In genomic region chr15:92616621-92617179, GRCh38 we compare ENCODE assay signal across 14 cellular contexts. TPM values are rescaled to one million over a fixed set of nuclear protein-coding genes. Genes with fewer than 3 reads are reported as not detected.
A peak's percentile ranks its signal among the peaks of the same experiment; 100 is the strongest.
DNase-seq lines count a peak whose midpoint lies in the region; ATAC-seq and TF ChIP-seq lines count a peak whose summit lies in the region.
"Had no signal": no experiment of that assay in that cellular context is flagged by ENCODE, and none has a peak within 500 bp of the region (broad histone marks: within the 10 kb centered on the region; RNA-seq: fewer than 3 reads in every experiment).

No MANE protein-coding gene starts in this region.

- H3K4me3 Mint-ChIP-seq in activated T-cell treated with anti-CD3 and anti-CD28 coated beads, Interleukin-2, amount 50 U/mL, for 24 hours: no peak overlapping the region
- H3K4me3 Mint-ChIP-seq in activated CD8-positive, alpha-beta T cell treated with anti-CD3 and anti-CD28 coated beads for 36 hours: no peak overlapping the region
- H3K4me3 Mint-ChIP-seq: naive thymus-derived CD4-positive, alpha-beta T cell had no signal

- intact Hi-C loops in left ventricle myocardium superior (cut with micrococcal nuclease) (no loop called here), Right ventricle myocardium inferior (cut with DNase I) (loop anchor here (5.0 kb wide), 1 partner anchor 66 kb away; no protein-coding TSS in a partner anchor)
- intact Hi-C loops in activated CD8-positive, alpha-beta T cell treated with anti-CD3 and anti-CD28 coated beads for 36 hours (cut with micrococcal nuclease): no loop called here

- POLR2A ChIA-PET in activated CD8-positive, alpha-beta T cell treated with anti-CD3 and anti-CD28 coated beads for 36 hours (lab: Charles Lee): no interaction called here

- no peaks in the 10 kb centered on the region for H3K9me3 Mint-ChIP-seq in activated T-cell treated with anti-CD3 and anti-CD28 coated beads, Interleukin-2, amount 50 U/mL, for 24 hours
- no peaks in the 10 kb centered on the region for H3K9me3 Mint-ChIP-seq in activated CD8-positive, alpha-beta T cell treated with anti-CD3 and anti-CD28 coated beads for 36 hours
- H3K9me3 Mint-ChIP-seq: naive thymus-derived CD4-positive, alpha-beta T cell had no signal

- no peak overlapping the region for H3K27ac Mint-ChIP-seq in activated T-cell treated with anti-CD3 and anti-CD28 coated beads, Interleukin-2, amount 50 U/mL, for 24 hours
- H3K27ac Mint-ChIP-seq in activated CD8-positive, alpha-beta T cell treated with anti-CD3 and anti-CD28 coated beads for 36 hours: no peak overlapping the region

- TF ChIP-seq CTCF in fibroblast of pulmonary artery (IDR thresholded peaks at IDR 0.05; ENCODE audit: low read length, missing control alignments) (no peak), omental fat pad (IDR thresholded peaks at IDR 0.05) (no peak)
- TF ChIP-seq CTCF in activated CD8-positive, alpha-beta T cell treated with anti-CD3 and anti-CD28 coated beads for 36 hours (IDR thresholded peaks at IDR 0.05): no peak

- H3K4me3 ChIP-seq in fibroblast of pulmonary artery (replicated peaks; ENCODE audit: low read depth, low read length): no peak overlapping the region
- H3K4me3 ChIP-seq: adrenal gland, spleen had no signal

- H3K4me1 Mint-ChIP-seq in activated T-cell treated with anti-CD3 and anti-CD28 coated beads, Interleukin-2, amount 50 U/mL, for 24 hours (ENCODE audit: low read depth): no peaks in the 10 kb centered on the region
- no peaks in the 10 kb centered on the region for H3K4me1 Mint-ChIP-seq in activated CD8-positive, alpha-beta T cell treated with anti-CD3 and anti-CD28 coated beads for 36 hours (ENCODE audit: low read depth)
- H3K4me1 Mint-ChIP-seq: naive thymus-derived CD4-positive, alpha-beta T cell had no signal

- CTCF ChIA-PET in activated CD8-positive, alpha-beta T cell treated with anti-CD3 and anti-CD28 coated beads for 36 hours (lab: Charles Lee): no interaction called here

- ATAC-seq in left ventricle myocardium superior: peak; percentile 6
- ATAC-seq in Right ventricle myocardium inferior: no peak
- ATAC-seq in omental fat pad (ENCODE audit: low FRiP score): peak; percentile 83
- no peak for ATAC-seq in activated CD8-positive, alpha-beta T cell treated with anti-CD3 and anti-CD28 coated beads for 36 hours
- ATAC-seq: naive thymus-derived CD4-positive, alpha-beta T cell had no signal

- DNase-seq in left ventricle myocardium superior (no peak), Right ventricle myocardium inferior (ENCODE audit: missing footprints) (no peak), fibroblast of pulmonary artery (ENCODE audit: low read depth) (peak; percentile 17), omental fat pad (ENCODE audit: low spot score) (no peak), ureter (ENCODE audit: low spot score) (peak; percentile 44), A172 (ENCODE audit: low spot score) (no peak)
- DNase-seq in activated T-cell treated with anti-CD3 and anti-CD28 coated beads, Interleukin-2, amount 50 U/mL, for 24 hours: no peak
- no peak for DNase-seq in activated CD8-positive, alpha-beta T cell treated with anti-CD3 and anti-CD28 coated beads for 36 hours
- DNase-seq: activated T-cell treated with anti-CD3 and anti-CD28 coated beads, Interleukin-2, amount 50 U/mL, for 1 hour; HCEC 1CT; naive thymus-derived CD4-positive, alpha-beta T cell; spleen; T-helper 1 cell had no signal

- no peaks in the 10 kb centered on the region for H3K27me3 Mint-ChIP-seq in activated T-cell treated with anti-CD3 and anti-CD28 coated beads, Interleukin-2, amount 50 U/mL, for 24 hours
- no peaks in the 10 kb centered on the region for H3K27me3 Mint-ChIP-seq in activated CD8-positive, alpha-beta T cell treated with anti-CD3 and anti-CD28 coated beads for 36 hours
- H3K27me3 Mint-ChIP-seq: naive thymus-derived CD4-positive, alpha-beta T cell had no signal

- H3K36me3 Mint-ChIP-seq in activated T-cell treated with anti-CD3 and anti-CD28 coated beads, Interleukin-2, amount 50 U/mL, for 24 hours (ENCODE audit: low read depth): no peaks in the 10 kb centered on the region
- H3K36me3 Mint-ChIP-seq in activated CD8-positive, alpha-beta T cell treated with anti-CD3 and anti-CD28 coated beads for 36 hours (ENCODE audit: low read depth): no peaks in the 10 kb centered on the region

RNA-seq across cellular contexts. Expression of gene FAM174B, which starts 38.9 kb away (rescaled TPM):
- total RNA-seq in left ventricle myocardium superior (12.6 TPM), Right ventricle myocardium inferior (13.0 TPM), omental fat pad (10 to 100 TPM in 2 of 4 donors, 1 to 10 TPM in 2; 3.1 to 17.0 (median 11.1) TPM), ureter (208 TPM)
- 0.81 and 3.8 TPM in 2 replicates for total RNA-seq in A172 (2014; rRNA removed; shearing (Covaris generic))
- total RNA-seq in activated CD8-positive, alpha-beta T cell treated with anti-CD3 and anti-CD28 coated beads for 36 hours: 1 to 10 TPM; 2.6 to 3.0 TPM

Comparison
In these comparisons a context has a peak if more than half of its experiments do, and no peak if none do; other contexts are left out.
1. ATAC-seq: peak in left ventricle myocardium superior (single experiment) and omental fat pad (single experiment); none in Right ventricle myocardium inferior (single experiment) and activated CD8-positive, alpha-beta T cell treated with anti-CD3 and anti-CD28 coated beads for 36 hours (single experiment).
2. DNase-seq: peak in fibroblast of pulmonary artery (single experiment) and ureter (single experiment); none in left ventricle myocardium superior (single experiment), Right ventricle myocardium inferior (single experiment), omental fat pad (single experiment), A172 (single experiment), activated T-cell treated with anti-CD3 and anti-CD28 coated beads, Interleukin-2, amount 50 U/mL, for 24 hours (single experiment) and activated CD8-positive, alpha-beta T cell treated with anti-CD3 and anti-CD28 coated beads for 36 hours (single experiment).
3. RNA of gene FAM174B, which starts 38.9 kb away (total RNA-seq): 208 TPM in ureter (single experiment); 13.0 TPM in Right ventricle myocardium inferior (single experiment), 12.6 TPM in left ventricle myocardium superior (single experiment), 3.1 to 17.0 TPM in omental fat pad, 2.6 to 3.0 TPM in activated CD8-positive, alpha-beta T cell treated with anti-CD3 and anti-CD28 coated beads for 36 hours and 0.81 to 3.8 TPM in A172; every median in the first group is over 10 times any median in the second.